ENCODE assay signal across 6 cellular contexts in genomic region chr11:124762624-124763155, GRCh38. TPM values are rescaled to one million over a fixed set of nuclear protein-coding genes. Genes with fewer than 3 reads are reported as not detected.
A peak's percentile ranks its signal among the peaks of the same experiment; 100 is the strongest.
DNase-seq lines count a peak whose midpoint lies in the region; TF ChIP-seq lines count a peak whose summit lies in the region.

No MANE protein-coding gene starts in this region.

- H3K27me3 Mint-ChIP-seq in activated CD4-positive, alpha-beta T cell treated with anti-CD3 and anti-CD28 coated beads, Interleukin-2, amount 10 ng/mL, durations not matched to agents 7 days and 5 days: peaks cover 38% of the 10 kb centered on the region

- no peak overlapping the region for H3K27ac ChIP-seq in testis

- H3K27ac Mint-ChIP-seq in activated CD4-positive, alpha-beta T cell treated with anti-CD3 and anti-CD28 coated beads, Interleukin-2, amount 10 ng/mL, durations not matched to agents 7 days and 5 days: no peak overlapping the region

- H3K4me3 ChIP-seq in foreskin fibroblast (ENCODE audit: low read depth in 1 of 2, low read length in 2 of 2) (peak overlapping the region; percentile 42 to 59), testis (peak overlapping the region; percentile 43 to 47)

- CTCF ChIA-PET in activated CD4-positive, alpha-beta T cell treated with anti-CD3 and anti-CD28 coated beads, Interleukin-2, amount 10 ng/mL, durations not matched to agents 7 days and 5 days (lab: Charles Lee): interaction anchor here (0.5 to 3.6 kb wide), 16 partner anchors 10 to 806 kb away, joined by 3 to 22 read pairs (median 6); no protein-coding TSS in a partner anchor

- H3K36me3 Mint-ChIP-seq in activated CD4-positive, alpha-beta T cell treated with anti-CD3 and anti-CD28 coated beads, Interleukin-2, amount 10 ng/mL, durations not matched to agents 7 days and 5 days (ENCODE audit: low read depth): peaks cover 7% of the 10 kb centered on the region

- H3K4me3 Mint-ChIP-seq in activated CD4-positive, alpha-beta T cell treated with anti-CD3 and anti-CD28 coated beads, Interleukin-2, amount 10 ng/mL, durations not matched to agents 7 days and 5 days: peak overlapping the region; percentile 85

- no peak for TF ChIP-seq CTCF in foreskin fibroblast (IDR thresholded peaks at IDR 0.05; ENCODE audit: low read depth, low read length)
- no peak for TF ChIP-seq CTCF in testis (IDR thresholded peaks at IDR 0.05)

- 3% methylated on average over 18 to 37 of the region's 45 CpGs for WGBS in testis, 2 donors

- H3K9me3 Mint-ChIP-seq in activated CD4-positive, alpha-beta T cell treated with anti-CD3 and anti-CD28 coated beads, Interleukin-2, amount 10 ng/mL, durations not matched to agents 7 days and 5 days: no peaks in the 10 kb centered on the region

- POLR2A ChIA-PET in activated CD4-positive, alpha-beta T cell treated with anti-CD3 and anti-CD28 coated beads, Interleukin-2, amount 10 ng/mL, durations not matched to agents 7 days and 5 days (lab: Charles Lee): interaction anchor here (0.6 kb wide), 1 partner anchor 37 kb away, joined by 5 read pairs; the partner anchor contains the start of gene MSANTD2

- peaks cover 23% of the 10 kb centered on the region for H3K4me1 Mint-ChIP-seq in activated CD4-positive, alpha-beta T cell treated with anti-CD3 and anti-CD28 coated beads, Interleukin-2, amount 10 ng/mL, durations not matched to agents 7 days and 5 days

- no peaks in the 10 kb centered on the region for H3K36me3 ChIP-seq in testis (ENCODE audit: low read depth, missing control alignments)

- no peaks in the 10 kb centered on the region for H3K9me3 ChIP-seq in testis

- no peaks in the 10 kb centered on the region for H3K27me3 ChIP-seq in testis

- intact Hi-C loops in testis (cut with DNase I; ENCODE audit: low total_unique reads): loop anchor here (10.0 kb wide), 2 partner anchors 72 to 88 kb away; partner anchors contain the start of genes SIAE and SPA17

- peaks cover 22% of the 10 kb centered on the region for H3K4me1 ChIP-seq in testis

- no peak for DNase-seq in activated CD4-positive, alpha-beta T cell treated with anti-CD3 and anti-CD28 coated beads, Interleukin-2, amount 10 ng/mL, durations not matched to agents 7 days and 5 days
- no peak for DNase-seq in activated CD4-positive, alpha-beta T cell treated with anti-CD3 and anti-CD28 coated beads for 48 hours
- DNase-seq in NCI-H748 (lab: John Stamatoyannopoulos, UW; ENCODE audit: unreplicated experiment) (peak; percentile 44), foreskin fibroblast (no peak), testis (no peak), NCI-H1694 treated with DMSO at 0.1 percent for 48 hours (lab: John Stamatoyannopoulos, UW) (no peak)

- no peak for TF ChIP-seq POLR2A in testis (IDR thresholded peaks at IDR 0.05)

RNA-seq across cellular contexts. Expression of gene ESAM, which starts 0.6 kb away (rescaled TPM):
- under 1 TPM; 0.19 to 0.45 TPM for total RNA-seq in activated CD4-positive, alpha-beta T cell treated with anti-CD3 and anti-CD28 coated beads, Interleukin-2, amount 10 ng/mL, durations not matched to agents 7 days and 5 days
- 10 to 100 TPM in 1 of 2 donors, 1 to 10 TPM in 1; 6.0 to 10.6 TPM for total RNA-seq in testis
- polyA plus RNA-seq in testis (ENCODE audit: insufficient read depth, low read depth, low replicate concordance): 15.8 TPM

RNA-seq across cellular contexts. Expression of gene VSIG2, which starts 10.6 kb away (rescaled TPM):
- total RNA-seq in activated CD4-positive, alpha-beta T cell treated with anti-CD3 and anti-CD28 coated beads, Interleukin-2, amount 10 ng/mL, durations not matched to agents 7 days and 5 days: under 1 TPM in 1 of 2 experiments, not detected in 1; 0.22 TPM
- 1 to 10 TPM in 1 of 2 donors, under 1 TPM in 1; 0.74 to 1.3 TPM for total RNA-seq in testis
- 4.4 TPM for polyA plus RNA-seq in testis (ENCODE audit: insufficient read depth, low read depth, low replicate concordance)

RNA-seq across cellular contexts. Expression of gene NRGN, which starts 22.9 kb away (rescaled TPM):
- 10 to 100 TPM in 1 of 2 experiments, 1 to 10 TPM in 1; 8.9 to 11.6 TPM for total RNA-seq in activated CD4-positive, alpha-beta T cell treated with anti-CD3 and anti-CD28 coated beads, Interleukin-2, amount 10 ng/mL, durations not matched to agents 7 days and 5 days
- total RNA-seq in testis: 1 to 10 TPM; 3.0 to 5.5 TPM
- polyA plus RNA-seq in testis (ENCODE audit: insufficient read depth, low read depth, low replicate concordance): 10.4 TPM

RNA-seq across cellular contexts. Expression of gene MSANTD2, which starts 37.5 kb away (rescaled TPM):
- 10 to 100 TPM in 1 of 2 experiments, 1 to 10 TPM in 1; 9.5 to 10.5 TPM for total RNA-seq in activated CD4-positive, alpha-beta T cell treated with anti-CD3 and anti-CD28 coated beads, Interleukin-2, amount 10 ng/mL, durations not matched to agents 7 days and 5 days
- total RNA-seq in testis: 10 to 100 TPM; 11.3 to 19.1 TPM
- polyA plus RNA-seq in testis (ENCODE audit: insufficient read depth, low read depth, low replicate concordance): 7.4 TPM

Comparison
In these comparisons a context has a peak if more than half of its experiments do, and no peak if none do; other contexts are left out.
1. RNA of gene ESAM, which starts 0.6 kb away (total RNA-seq): 6.0 to 10.6 TPM in testis; 0.19 to 0.45 TPM in activated CD4-positive, alpha-beta T cell treated with anti-CD3 and anti-CD28 coated beads, Interleukin-2, amount 10 ng/mL, durations not matched to agents 7 days and 5 days; every median in the first group is over 4 times any median in the second.